ENCODE assay signal across 20 cellular contexts in the genomic region with DNA sequence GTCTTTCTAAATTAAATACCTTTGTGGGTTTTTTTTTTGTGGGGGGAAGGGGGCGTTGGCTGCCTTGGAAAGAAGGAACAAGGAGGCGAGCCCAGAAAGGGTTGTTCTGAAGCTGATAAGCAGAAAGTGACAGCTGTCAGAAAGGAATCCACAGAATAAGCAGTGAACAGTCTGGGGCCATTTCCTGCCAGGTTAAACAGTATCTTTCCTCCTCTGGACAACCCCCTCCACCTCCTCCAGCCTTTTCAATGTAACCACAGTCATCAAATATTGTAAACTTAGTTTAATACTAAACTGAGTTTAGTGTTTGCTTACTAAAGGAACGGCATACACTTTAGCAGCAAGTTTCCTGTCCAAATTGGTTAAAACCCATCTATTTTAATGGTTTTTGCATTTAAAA.
A peak's percentile ranks its signal among the peaks of the same experiment; 100 is the strongest.
DNase-seq lines count a peak whose midpoint lies in the region; ATAC-seq, FAIRE-seq and TF ChIP-seq lines count a peak whose summit lies in the region.
"Had no signal": no experiment of that assay in that cellular context is flagged by ENCODE, and none has a peak within 500 bp of the region (broad histone marks: within the 10 kb centered on the region; RNA-seq: fewer than 3 reads in every experiment).

No MANE protein-coding gene starts in this region.

- H3K27me3 ChIP-seq in pancreas: no peaks in the 10 kb centered on the region
- no peaks in the 10 kb centered on the region for H3K27me3 ChIP-seq in sigmoid colon
- H3K27me3 ChIP-seq: Peyer's patch had no signal

- 4% methylated on average over 3 of the region's 3 CpGs for WGBS in A549 (ENCODE audit: missing lambda C conversion rate)
- WGBS in pancreas, 2 donors: 54 to 67% methylated on average over 3 of the region's 3 CpGs
- WGBS in sigmoid colon, 2 donors: 6 to 26% methylated on average over 3 of the region's 3 CpGs

- ATAC-seq in A549: peak; percentile 43 to 72; a peak in 3 of 6 replicates
- ATAC-seq in left colon: peak; percentile 87
- peak in 3 of 4 donors; percentile 46 to 71 (median 61) for ATAC-seq in pancreas
- ATAC-seq: GM12878, HCT116 had no signal

- CTCF ChIA-PET in A549 (lab: Yijun Ruan, JAX): interaction anchor here (0.8 to 1.0 kb wide), 2 partner anchors 109 to 113 kb away, joined by 3 read pairs; no protein-coding TSS in a partner anchor
- CTCF ChIA-PET in RWPE1 (lab: Yijun Ruan, JAX): no interaction called here

- H3K4me1 ChIP-seq in A549 (peaks cover 33% of the 10 kb centered on the region), pancreas (no peaks in the 10 kb centered on the region), sigmoid colon (peaks cover 0 to 4% (median 0%) of the 10 kb centered on the region in 4 donors)

- TF ChIP-seq RAD21 in A549 (conservative IDR thresholded peaks at IDR 0.05 in 1 of 2, IDR thresholded peaks at IDR 0.05 in 1 of 2): no peak

- H3K36me3 ChIP-seq in pancreas (no peaks in the 10 kb centered on the region), sigmoid colon (peaks cover 0 to 9% (median 0%) of the 10 kb centered on the region in 4 donors)
- H3K36me3 ChIP-seq: Peyer's patch had no signal

- TF ChIP-seq CTCF in A549 (IDR thresholded peaks at IDR 0.05): no peak
- no peak for TF ChIP-seq CTCF in pancreas (IDR thresholded peaks at IDR 0.05)
- no peak for TF ChIP-seq CTCF in sigmoid colon (IDR thresholded peaks at IDR 0.05)
- TF ChIP-seq CTCF in RWPE1 (conservative IDR thresholded peaks at IDR 0.05; ENCODE audit: low read depth): no peak

- POLR2A ChIA-PET in A549 (lab: Yijun Ruan, JAX) (interaction anchor here (0.9 kb wide), 1 partner anchor 109 kb away, joined by 3 read pairs; no protein-coding TSS in a partner anchor), RWPE1 (lab: Yijun Ruan, JAX; ENCODE audit: low non-redundant PET) (no interaction called here)

- DNase-seq in A549 (ENCODE audit: low read depth in 1 of 2, low spot score in 1 of 2): peak in 1 of 2 experiments; percentile 55
- peak; percentile 36 for DNase-seq in NCI-H226
- peak; percentile 31 to 66 for DNase-seq in left colon
- no peak for DNase-seq in pancreas
- no peak for DNase-seq in sigmoid colon
- DNase-seq in RWPE1 (ENCODE audit: low spot score): no peak
- DNase-seq in germinal center (ENCODE audit: low spot score): no peak
- no peak for DNase-seq in amniotic stem cell (lab: John Stamatoyannopoulos, UW)
- DNase-seq: DMS79, NCI-H1092, NCI-H1694 treated with DMSO at 0.1 percent for 48 hours, NCI-H446 treated with DMSO at 0.1 percent for 48 hours, NCI-H82, Peyer's patch, SIG-M5 had no signal

- peak overlapping the region; percentile 27 for H3K4me2 ChIP-seq in A549
- H3K4me2 ChIP-seq: KMS-11 had no signal

- intact Hi-C loops in left colon (cut with DNase I, micrococcal nuclease): no loop called here
- intact Hi-C loops in pancreas (cut with DNase I): no loop called here
- intact Hi-C loops in sigmoid colon (cut with DNase I): no loop called here

- H3K4me3 ChIP-seq in A549 (no peak overlapping the region), pancreas (no peak overlapping the region), sigmoid colon (no peak overlapping the region)
- H3K4me3 ChIP-seq: GM12878, Peyer's patch had no signal

- peak overlapping the region; percentile 54 to 76; a peak in 5 of 6 replicates for H3K27ac ChIP-seq in A549
- peak overlapping the region in 2 of 4 donors; percentile 42 to 51 for H3K27ac ChIP-seq in pancreas
- no peak overlapping the region for H3K27ac ChIP-seq in sigmoid colon
- H3K27ac ChIP-seq in RWPE1: no peak overlapping the region
- H3K27ac ChIP-seq: 22Rv1, HL-60, KMS-11, Peyer's patch had no signal

- no peaks in the 10 kb centered on the region for H3K9me3 ChIP-seq in A549
- H3K9me3 ChIP-seq in pancreas: no peaks in the 10 kb centered on the region
- H3K9me3 ChIP-seq in sigmoid colon: no peaks in the 10 kb centered on the region
- H3K9me3 ChIP-seq: Peyer's patch had no signal

- FAIRE-seq in A549 (lab: Jason Lieb, UNC) (no peak), pancreas (lab: Jason Lieb, UNC) (no peak)
- FAIRE-seq: GM12878 had no signal

- TF ChIP-seq POLR2A in A549 (IDR thresholded peaks at IDR 0.05; ENCODE audit: low read length): no peak
- no peak for TF ChIP-seq POLR2A in sigmoid colon (IDR thresholded peaks at IDR 0.05)

- TF ChIP-seq EP300 in A549 (IDR thresholded peaks at IDR 0.05) (no peak), sigmoid colon (IDR thresholded peaks at IDR 0.05) (no peak)

TF ChIP-seq in A549, 52 proteins besides CTCF, POLR2A, EP300 and RAD21:
- no peak for TF ChIP-seq EHMT2 (IDR thresholded peaks at IDR 0.05; ENCODE audit: low read depth)
- no peak for TF ChIP-seq ZNF302 (CRISPR knock-in tag; IDR thresholded peaks at IDR 0.05)
- no peak for TF ChIP-seq FOSL2 (IDR thresholded peaks at IDR 0.05)
- no peak for TF ChIP-seq FOSL2 (CRISPR knock-in tag; IDR thresholded peaks at IDR 0.05)
- TF ChIP-seq FOXS1 (CRISPR knock-in tag; IDR thresholded peaks at IDR 0.05): no peak
- TF ChIP-seq, protein P1, sequence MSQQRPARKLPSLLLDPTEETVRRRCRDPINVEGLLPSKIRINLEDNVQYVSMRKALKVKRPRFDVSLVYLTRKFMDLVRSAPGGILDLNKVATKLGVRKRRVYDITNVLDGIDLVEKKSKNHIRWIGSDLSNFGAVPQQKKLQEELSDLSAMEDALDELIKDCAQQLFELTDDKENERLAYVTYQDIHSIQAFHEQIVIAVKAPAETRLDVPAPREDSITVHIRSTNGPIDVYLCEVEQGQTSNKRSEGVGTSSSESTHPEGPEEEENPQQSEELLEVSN (IDR thresholded peaks at IDR 0.05; ENCODE audit: borderline replicate concordance, low read depth): no peak
- no peak for TF ChIP-seq CBX2 (IDR thresholded peaks at IDR 0.05; ENCODE audit: borderline replicate concordance, low read depth)
- TF ChIP-seq JUN (IDR thresholded peaks at IDR 0.05): no peak
- TF ChIP-seq CHD2 (IDR thresholded peaks at IDR 0.05; ENCODE audit: low read length, partially characterized antibody): no peak

Comparison
In these comparisons a context has a peak if more than half of its experiments do, and no peak if none do; other contexts are left out.
1. DNase-seq: peak in NCI-H226 (single experiment) and left colon (2 of 2); none in pancreas (0 of 6), sigmoid colon (single experiment), RWPE1 (single experiment), germinal center (single experiment) and amniotic stem cell (single experiment).
2. H3K27ac ChIP-seq: peak in A549 (2 of 2); none in sigmoid colon (0 of 4) and RWPE1 (single experiment).
3. Peak in every context shown above with its lines, with median percentiles within 50 percentile points of each other: ATAC-seq.